11 cellular contexts compared by ENCODE assay signal in the genomic region with DNA sequence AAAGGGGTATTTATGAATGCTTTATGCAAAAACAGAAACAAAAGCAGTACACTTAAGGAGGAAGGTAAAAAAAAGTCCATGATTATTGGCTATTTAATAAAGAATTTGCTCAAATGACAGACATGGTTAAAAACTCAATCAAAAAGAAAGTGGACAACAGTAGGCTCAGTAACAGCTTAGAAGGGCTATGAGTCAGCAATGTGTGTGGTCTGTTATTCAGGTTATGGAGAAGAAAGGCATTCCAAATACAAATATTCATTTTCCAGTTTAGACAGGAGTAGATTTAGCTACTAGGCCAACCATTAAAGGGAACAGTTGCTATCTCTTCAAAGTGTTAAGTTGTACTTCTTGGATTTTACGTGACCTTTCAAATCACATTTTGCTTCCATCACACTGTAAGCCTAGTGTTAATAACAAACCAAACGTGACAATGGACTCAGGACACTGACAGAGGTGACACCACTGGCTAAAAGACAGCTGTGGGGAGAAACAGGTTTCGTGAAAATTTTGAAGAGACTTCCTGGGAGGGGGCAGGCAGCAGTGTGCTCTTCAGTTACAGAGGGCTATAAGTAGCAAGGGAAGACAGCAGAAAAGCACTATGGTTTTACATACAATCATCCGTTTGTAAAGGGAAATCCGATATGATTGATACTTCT. TPM values are rescaled to one million over a fixed set of nuclear protein-coding genes. Genes with fewer than 3 reads are reported as not detected.
A peak's percentile ranks its signal among the peaks of the same experiment; 100 is the strongest.
DNase-seq lines count a peak whose midpoint lies in the region; ATAC-seq and TF ChIP-seq lines count a peak whose summit lies in the region.
"Had no signal": no experiment of that assay in that cellular context is flagged by ENCODE, and none has a peak within 500 bp of the region (broad histone marks: within the 10 kb centered on the region; RNA-seq: fewer than 3 reads in every experiment).

No MANE protein-coding gene starts in this region.

- H3K27me3 ChIP-seq in CD4-positive, CD25-positive, alpha-beta regulatory T cell (ENCODE audit: control insufficient read depth, insufficient read depth, low read length): no peaks in the 10 kb centered on the region
- no peaks in the 10 kb centered on the region for H3K27me3 ChIP-seq in KMS-11 (ENCODE audit: insufficient read depth, low read depth)

- no peak overlapping the region for H3K4me3 Mint-ChIP-seq in CD4-positive, CD25-positive, alpha-beta regulatory T cell
- no peak overlapping the region for H3K4me3 Mint-ChIP-seq in mesothelial cell of epicardium
- H3K4me3 Mint-ChIP-seq: activated CD4-positive, alpha-beta T cell treated with anti-CD3 and anti-CD28 coated beads, Interleukin-2, amount 10 ng/mL, durations not matched to agents 7 days and 5 days; stimulated activated naive B cell treated with anti-CD40 and anti-IgM and Interleukin-4, amounts not matched to agents 10 μg/mL and 1 μg/mL and 100 μg/mL, for 72 hours had no signal

- ATAC-seq in CD4-positive, CD25-positive, alpha-beta regulatory T cell (ENCODE audit: low read depth in 2 of 2): no peak
- ATAC-seq in HG03378 (IDR thresholded peaks at IDR 0.05; ENCODE audit: unreplicated experiment): no peak
- ATAC-seq: stimulated activated naive B cell treated with anti-CD40 and anti-IgM and Interleukin-4, amounts not matched to agents 10 μg/mL and 1 μg/mL and 100 μg/mL, for 72 hours had no signal

- H3K4me1 Mint-ChIP-seq in CD4-positive, CD25-positive, alpha-beta regulatory T cell: peaks cover 11 to 18% (median 15%) of the 10 kb centered on the region in 4 donors
- H3K4me1 Mint-ChIP-seq in mesothelial cell of epicardium: peaks cover 15% of the 10 kb centered on the region

- H3K4me2 ChIP-seq in KMS-11: peak overlapping the region; percentile 39; the same call in 1 of the 2 replicates

- no peaks in the 10 kb centered on the region for H3K9me3 Mint-ChIP-seq in CD4-positive, CD25-positive, alpha-beta regulatory T cell
- H3K9me3 Mint-ChIP-seq in mesothelial cell of epicardium: no peaks in the 10 kb centered on the region
- H3K9me3 Mint-ChIP-seq: activated CD4-positive, alpha-beta T cell treated with anti-CD3 and anti-CD28 coated beads, Interleukin-2, amount 10 ng/mL, durations not matched to agents 7 days and 5 days; stimulated activated naive B cell treated with anti-CD40 and anti-IgM and Interleukin-4, amounts not matched to agents 10 μg/mL and 1 μg/mL and 100 μg/mL, for 72 hours had no signal

- no peak overlapping the region for H3K4me3 ChIP-seq in CD4-positive, CD25-positive, alpha-beta regulatory T cell (ENCODE audit: low read depth, low read length)
- H3K4me3 ChIP-seq in KMS-11 (IDR thresholded peaks at IDR 0.05; ENCODE audit: insufficient read depth, low read depth, low read length) (no peak overlapping the region), cardiac fibroblast (replicated peaks in 1 of 2; ENCODE audit: low read depth in 2 of 2, low read length in 2 of 2) (no peak overlapping the region)
- H3K4me3 ChIP-seq: prostate gland had no signal

- TF ChIP-seq CTCF in KMS-11 (conservative IDR thresholded peaks at IDR 0.05; ENCODE audit: low read depth, low read length) (no peak), cardiac fibroblast (IDR thresholded peaks at IDR 0.05; ENCODE audit: low read depth, low read length) (no peak), mesothelial cell of epicardium (IDR thresholded peaks at IDR 0.05; ENCODE audit: unreplicated experiment) (no peak)

- H3K4me1 ChIP-seq in CD4-positive, CD25-positive, alpha-beta regulatory T cell (ENCODE audit: control insufficient read depth, insufficient read depth, low read length, poor library complexity, severe bottlenecking): no peaks in the 10 kb centered on the region
- peaks cover 53% of the 10 kb centered on the region for H3K4me1 ChIP-seq in KMS-11 (ENCODE audit: low read depth, poor library complexity, severe bottlenecking)
- H3K4me1 ChIP-seq: prostate gland had no signal

- no peaks in the 10 kb centered on the region for H4K20me1 ChIP-seq in KMS-11 (ENCODE audit: insufficient read depth)

- peaks cover 24% of the 10 kb centered on the region for H3K36me3 Mint-ChIP-seq in CD4-positive, CD25-positive, alpha-beta regulatory T cell
- H3K36me3 Mint-ChIP-seq in mesothelial cell of epicardium: peaks cover 5% of the 10 kb centered on the region

- no peak overlapping the region for H3K27ac ChIP-seq in CD4-positive, CD25-positive, alpha-beta regulatory T cell (ENCODE audit: insufficient read depth, low read length, poor library complexity, severe bottlenecking)
- H3K27ac ChIP-seq in KMS-11: peak overlapping the region; percentile 51
- H3K27ac ChIP-seq: prostate gland had no signal

- H2AFZ ChIP-seq in KMS-11 (ENCODE audit: low read depth): no peak overlapping the region

- no peak for DNase-seq in CD4-positive, CD25-positive, alpha-beta regulatory T cell
- DNase-seq in cardiac fibroblast (ENCODE audit: low read depth in 2 of 2) (peak; percentile 44 to 73), mesothelial cell of epicardium (ENCODE audit: low spot score in 2 of 2, unreplicated experiment in 2 of 2) (no peak), foreskin melanocyte (no peak)
- DNase-seq in effector CD8-positive, alpha-beta T cell (lab: John Stamatoyannopoulos, UW): no peak
- no peak for DNase-seq in stimulated activated naive CD4-positive, alpha-beta T cell treated with Interleukin-2 at 50 U/mL for 16 hours (lab: John Stamatoyannopoulos, UW)
- DNase-seq: activated CD4-positive, alpha-beta T cell treated with anti-CD3 and anti-CD28 coated beads, Interleukin-2, amount 10 ng/mL, durations not matched to agents 7 days and 5 days; stimulated activated naive B cell treated with anti-CD40 and anti-IgM and Interleukin-4, amounts not matched to agents 10 μg/mL and 1 μg/mL and 100 μg/mL, for 72 hours had no signal

- peak overlapping the region in 2 of 3 donors; percentile 25 to 85 for H3K27ac Mint-ChIP-seq in CD4-positive, CD25-positive, alpha-beta regulatory T cell
- H3K27ac Mint-ChIP-seq in mesothelial cell of epicardium: peak overlapping the region; percentile 17
- H3K27ac Mint-ChIP-seq: activated CD4-positive, alpha-beta T cell treated with anti-CD3 and anti-CD28 coated beads, Interleukin-2, amount 10 ng/mL, durations not matched to agents 7 days and 5 days; stimulated activated naive B cell treated with anti-CD40 and anti-IgM and Interleukin-4, amounts not matched to agents 10 μg/mL and 1 μg/mL and 100 μg/mL, for 72 hours had no signal

- no peak overlapping the region for H3K9ac ChIP-seq in KMS-11

- H3K79me2 ChIP-seq in KMS-11 (ENCODE audit: insufficient read depth, low read depth): no peaks in the 10 kb centered on the region

- peaks cover 41% of the 10 kb centered on the region for H3K36me3 ChIP-seq in CD4-positive, CD25-positive, alpha-beta regulatory T cell (ENCODE audit: control insufficient read depth, insufficient read depth, low read length)
- no peaks in the 10 kb centered on the region for H3K36me3 ChIP-seq in KMS-11 (ENCODE audit: insufficient read depth)
- H3K36me3 ChIP-seq: prostate gland had no signal

- no peaks in the 10 kb centered on the region for H3K9me3 ChIP-seq in CD4-positive, CD25-positive, alpha-beta regulatory T cell (ENCODE audit: control insufficient read depth in 2 of 2, low read length in 2 of 2)
- H3K9me3 ChIP-seq: prostate gland had no signal

- no peaks in the 10 kb centered on the region for H3K27me3 Mint-ChIP-seq in CD4-positive, CD25-positive, alpha-beta regulatory T cell
- no peaks in the 10 kb centered on the region for H3K27me3 Mint-ChIP-seq in mesothelial cell of epicardium (ENCODE audit: low read depth)
- H3K27me3 Mint-ChIP-seq: activated CD4-positive, alpha-beta T cell treated with anti-CD3 and anti-CD28 coated beads, Interleukin-2, amount 10 ng/mL, durations not matched to agents 7 days and 5 days; stimulated activated naive B cell treated with anti-CD40 and anti-IgM and Interleukin-4, amounts not matched to agents 10 μg/mL and 1 μg/mL and 100 μg/mL, for 72 hours had no signal

RNA-seq across cellular contexts. Expression of gene MYO5C, which starts 41.7 kb away (rescaled TPM):
- total RNA-seq in CD4-positive, CD25-positive, alpha-beta regulatory T cell: 4.1 TPM
- 1 to 10 TPM in 3 of 4 donors, under 1 TPM in 1; 0.60 to 1.9 (median 1.4) TPM for polyA plus RNA-seq in CD4-positive, CD25-positive, alpha-beta regulatory T cell
- 19.9 to 23.1 TPM (median 23.0 TPM) in 3 replicates for total RNA-seq in mesothelial cell of epicardium

Comparison
In these comparisons a context has a peak if more than half of its experiments do, and no peak if none do; other contexts are left out.
1. DNase-seq: peak in cardiac fibroblast (2 of 2); none in CD4-positive, CD25-positive, alpha-beta regulatory T cell (0 of 3), mesothelial cell of epicardium (0 of 2), effector CD8-positive, alpha-beta T cell (single experiment), stimulated activated naive CD4-positive, alpha-beta T cell treated with Interleukin-2 at 50 U/mL for 16 hours (single experiment) and foreskin melanocyte (single experiment).